1 cellular context compared by ENCODE assay signal in genomic region chr14:86574778-86575129, GRCh38.
TF ChIP-seq lines count a peak whose summit lies in the region.

No MANE protein-coding gene starts in this region.

TF ChIP-seq in HepG2, 621 proteins besides CTCF, POLR2A, EP300 and RAD21 (continued from another document):
- no peak for TF ChIP-seq DMTF1 (CRISPR knock-in tag; IDR thresholded peaks at IDR 0.05)
- TF ChIP-seq ZNF784 (CRISPR knock-in tag; IDR thresholded peaks at IDR 0.05; ENCODE audit: borderline replicate concordance), result no peak
- TF ChIP-seq ZBTB37 (CRISPR knock-in tag; IDR thresholded peaks at IDR 0.05), result no peak
- no peak for TF ChIP-seq DZIP1 (CRISPR knock-in tag; IDR thresholded peaks at IDR 0.05)
- TF ChIP-seq ZFP82 (CRISPR knock-in tag; IDR thresholded peaks at IDR 0.05; ENCODE audit: borderline replicate concordance), result no peak
TF ChIP-seq in HepG2: peak in this region for 0.
